Comparison of ENCODE assay signal across 1 cellular context in the genomic region with DNA sequence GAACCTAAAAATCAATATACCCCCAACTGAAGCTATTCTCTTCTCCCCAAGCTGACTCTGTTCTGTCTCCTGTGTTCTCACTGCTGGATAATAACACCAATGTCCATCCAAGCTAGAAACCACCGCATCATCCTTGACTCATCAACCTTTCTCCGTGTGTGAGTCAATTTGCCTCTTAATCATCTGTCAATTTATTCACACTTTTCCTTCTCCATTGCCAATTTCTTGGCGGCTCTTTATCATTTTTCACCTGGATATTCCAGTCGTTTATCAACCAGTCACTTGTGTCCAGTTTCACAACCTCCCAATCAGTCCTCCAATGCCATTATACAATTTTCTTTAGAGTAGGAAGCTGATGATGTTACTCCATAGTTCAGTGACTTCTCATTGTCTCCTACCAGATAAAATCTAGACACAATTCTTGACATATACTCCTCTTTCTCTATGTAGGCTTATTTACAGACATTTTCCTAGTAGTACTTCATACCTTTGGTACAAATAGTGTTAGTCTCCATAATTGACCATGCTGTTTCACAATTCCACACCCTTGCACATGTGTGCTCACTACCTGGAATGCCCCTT.
TF ChIP-seq lines count a peak whose summit lies in the region.

No MANE protein-coding gene starts in this region.

TF ChIP-seq in endothelial cell of umbilical vein, 7 proteins besides CTCF, POLR2A, EP300 and RAD21:
- peak; percentile 91 for TF ChIP-seq FOS (IDR thresholded peaks at IDR 0.05; ENCODE audit: borderline replicate concordance, insufficient read depth, low read length)
- TF ChIP-seq GATA2 (IDR thresholded peaks at IDR 0.05; ENCODE audit: insufficient read depth, insufficient read length, low read depth, low read length): peak; percentile 71
- no peak for TF ChIP-seq MYC (IDR thresholded peaks at IDR 0.05; ENCODE audit: low read depth, low read length)
- peak; percentile 22 for TF ChIP-seq JUN (IDR thresholded peaks at IDR 0.05; ENCODE audit: borderline replicate concordance, insufficient read depth, insufficient read length, low read depth)
- TF ChIP-seq MAX (IDR thresholded peaks at IDR 0.05; ENCODE audit: insufficient read depth, insufficient read length): no peak
- TF ChIP-seq EZH2 (IDR thresholded peaks at IDR 0.05; ENCODE audit: borderline replicate concordance, low read depth, low read length, severe bottlenecking): no peak
- no peak for TF ChIP-seq POLR2AphosphoS5 (IDR thresholded peaks at IDR 0.05; ENCODE audit: insufficient read depth, low read depth, low read length)
